In the genomic region with DNA sequence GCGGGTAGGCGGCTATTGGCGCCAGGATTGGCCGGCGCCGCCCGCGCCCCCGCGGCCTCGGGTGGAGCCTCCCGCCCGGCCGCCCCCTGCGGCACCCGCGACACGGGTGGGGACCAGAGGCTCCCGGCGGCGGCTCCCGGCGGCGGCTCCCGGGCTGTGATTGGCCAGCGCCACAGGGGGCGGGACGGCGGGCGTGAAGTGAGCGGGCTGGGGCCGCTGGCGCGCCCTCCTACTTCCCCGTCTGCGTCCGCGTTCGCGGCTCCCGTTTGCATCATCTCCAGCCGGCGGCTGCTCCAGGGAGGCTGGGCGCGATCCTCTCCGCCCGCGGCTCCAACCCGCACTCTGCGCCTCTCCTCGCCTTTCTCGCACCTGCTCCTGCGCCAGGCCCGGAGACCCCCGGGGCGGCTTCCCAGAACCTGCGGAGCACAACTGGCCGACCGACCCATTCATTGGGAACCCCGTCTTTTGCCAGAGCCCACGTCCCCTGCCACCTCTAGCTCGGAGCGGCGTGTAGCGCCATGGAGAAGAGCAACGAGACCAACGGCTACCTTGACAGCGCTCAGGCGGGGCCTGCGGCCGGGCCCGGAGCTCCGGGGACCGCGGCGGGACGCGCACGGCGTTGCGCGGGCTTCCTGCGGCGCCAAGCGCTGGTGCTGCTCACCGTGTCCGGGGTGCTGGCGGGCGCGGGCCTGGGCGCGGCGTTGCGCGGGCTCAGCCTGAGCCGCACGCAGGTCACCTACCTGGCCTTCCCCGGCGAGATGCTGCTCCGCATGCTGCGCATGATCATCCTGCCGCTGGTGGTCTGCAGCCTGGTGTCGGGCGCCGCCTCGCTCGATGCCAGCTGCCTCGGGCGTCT, we compare ENCODE assay signal across 8 cellular contexts. TPM values are rescaled to one million over a fixed set of nuclear protein-coding genes. Genes with fewer than 3 reads are reported as not detected.
DNase-seq lines count a peak whose midpoint lies in the region.

A gene (plus strand): TSS at position 274 of the 856 bp plus-strand sequence. CDS start 245 bp downstream, at position 519.

- H2BK15ac ChIP-seq in neuronal stem cell (ENCODE audit: low read length): peak within 1 kb of the TSS; percentile 16

- no CpG with 5 or more reads among the region's 109 CpGs for WGBS in neuronal stem cell (ENCODE audit: extremely low coverage in 2 of 2, insufficient read length in 2 of 2, insufficient replicate concordance in 1 of 2), 2 donors

- H3K36me3 ChIP-seq in H7 (replicated peaks; ENCODE audit: control insufficient read depth, insufficient read depth, low read length) (no peaks in the 10 kb centered on the region), neuronal stem cell (replicated peaks in 1 of 2; ENCODE audit: control insufficient read depth in 2 of 2, insufficient read depth in 2 of 2, low read length in 2 of 2) (no peaks in the 10 kb centered on the region)

- H3K9ac ChIP-seq in neuronal stem cell (ENCODE audit: low read depth, low read length, poor library complexity): peak within 1 kb of the TSS; percentile 87

- H3K79me1 ChIP-seq in neuronal stem cell (ENCODE audit: low read depth, low read length): peaks cover 2% of the 10 kb centered on the region

- H2AK5ac ChIP-seq in neuronal stem cell (ENCODE audit: low read depth, low read length): peak within 1 kb of the TSS; percentile 59

- H2BK12ac ChIP-seq in neuronal stem cell (ENCODE audit: low read length): no peak within 1 kb of the TSS

- H3K4ac ChIP-seq in neuronal stem cell (ENCODE audit: low read length): no peak within 1 kb of the TSS

- no peaks in the 10 kb centered on the region for H3K9me3 ChIP-seq in neuronal stem cell (replicated peaks in 1 of 2; ENCODE audit: control insufficient read depth in 2 of 2, insufficient read depth in 1 of 2, low read depth in 1 of 2, low read length in 2 of 2)

- no peak within 1 kb of the TSS for H4K8ac ChIP-seq in neuronal stem cell (ENCODE audit: low read depth, low read length)

- H3K27ac ChIP-seq in neuronal stem cell (replicated peaks; ENCODE audit: low read length) (peak within 1 kb of the TSS; percentile 38), substantia nigra (ENCODE audit: low read depth, low read length, poor library complexity, severe bottlenecking) (peak within 1 kb of the TSS; percentile 92)

- H2AFZ ChIP-seq in neuronal stem cell (ENCODE audit: low read length): peak within 1 kb of the TSS; percentile 97

- H3K14ac ChIP-seq in neuronal stem cell (ENCODE audit: low read length): peak within 1 kb of the TSS; percentile 85

- peak within 1 kb of the TSS; percentile 97 for H3K18ac ChIP-seq in neuronal stem cell (ENCODE audit: low read length)

- H3K27me3 ChIP-seq in H7 (ENCODE audit: control insufficient read depth, insufficient read depth, low read length) (peaks cover 44% of the 10 kb centered on the region), neuronal stem cell (ENCODE audit: control insufficient read depth in 3 of 3, insufficient read depth in 3 of 3, low read depth in 1 of 3, low read length in 3 of 3) (peaks cover 0 to 18% (median 5%) of the 10 kb centered on the region in 3 experiments)

- peak within 1 kb of the TSS; percentile 35 for H2BK5ac ChIP-seq in neuronal stem cell (ENCODE audit: low read length)

- peaks cover 7 to 9% of the 10 kb centered on the region in 2 donors for H3K4me1 ChIP-seq in neuronal stem cell (ENCODE audit: control insufficient read depth in 2 of 2, insufficient read depth in 1 of 2, low read depth in 1 of 2, low read length in 2 of 2)

- peak within 1 kb of the TSS; percentile 96 for H3K4me2 ChIP-seq in neuronal stem cell (ENCODE audit: insufficient read depth, low read length, poor library complexity, severe bottlenecking)

- DNase-seq in ELF-1 (ENCODE audit: low read depth, low spot score) (peak; percentile 71), H7 (peak; percentile 88), M059J (ENCODE audit: low read depth) (peak; percentile 86), SIG-M5 treated with dmso at 0.1 percent for 504 hours (lab: John Stamatoyannopoulos, UW; ENCODE audit: unreplicated experiment) (peak; percentile 91), activated gamma-delta T cell treated with Interleukin-2 at 50 U/mL for 16 hours (peak; percentile 75), foreskin melanocyte (peak; percentile 89), neuronal stem cell (ENCODE audit: low spot score) (no peak), substantia nigra (lab: John Stamatoyannopoulos, UW) (peak; percentile 51 to 96 (median 88))

- peak within 1 kb of the TSS; percentile 8 for H2BK120ac ChIP-seq in neuronal stem cell (ENCODE audit: low read depth, low read length)

- peak within 1 kb of the TSS; percentile 53 for H3K23ac ChIP-seq in neuronal stem cell (ENCODE audit: low read depth, low read length, poor library complexity)

- H3K4me3 ChIP-seq in H7 (ENCODE audit: insufficient read depth, low read depth, low read length) (peak within 1 kb of the TSS; percentile 65), neuronal stem cell (ENCODE audit: low read length in 2 of 2) (peak within 1 kb of the TSS; percentile 77 to 89)

- no peak within 1 kb of the TSS for H4K91ac ChIP-seq in neuronal stem cell (ENCODE audit: low read depth, low read length, poor library complexity)

RNA-seq across cellular contexts. Expression of the gene that starts here (rescaled TPM):
- 0.85 and 2.5 TPM in 2 replicates for total RNA-seq in H7 (2014; rRNA removed; shearing (Covaris generic))
- total RNA-seq in M059J (2014; rRNA removed; shearing (Covaris generic)): 11.8 and 15.4 TPM in 2 replicates
- 3.7 TPM for polyA plus RNA-seq in neuronal stem cell (2013, experiment 1 of 2)
- 3.9 TPM for polyA plus RNA-seq in neuronal stem cell (2013, experiment 2 of 2)
